ENCODE assay signal across 1 cellular context in the genomic region with DNA sequence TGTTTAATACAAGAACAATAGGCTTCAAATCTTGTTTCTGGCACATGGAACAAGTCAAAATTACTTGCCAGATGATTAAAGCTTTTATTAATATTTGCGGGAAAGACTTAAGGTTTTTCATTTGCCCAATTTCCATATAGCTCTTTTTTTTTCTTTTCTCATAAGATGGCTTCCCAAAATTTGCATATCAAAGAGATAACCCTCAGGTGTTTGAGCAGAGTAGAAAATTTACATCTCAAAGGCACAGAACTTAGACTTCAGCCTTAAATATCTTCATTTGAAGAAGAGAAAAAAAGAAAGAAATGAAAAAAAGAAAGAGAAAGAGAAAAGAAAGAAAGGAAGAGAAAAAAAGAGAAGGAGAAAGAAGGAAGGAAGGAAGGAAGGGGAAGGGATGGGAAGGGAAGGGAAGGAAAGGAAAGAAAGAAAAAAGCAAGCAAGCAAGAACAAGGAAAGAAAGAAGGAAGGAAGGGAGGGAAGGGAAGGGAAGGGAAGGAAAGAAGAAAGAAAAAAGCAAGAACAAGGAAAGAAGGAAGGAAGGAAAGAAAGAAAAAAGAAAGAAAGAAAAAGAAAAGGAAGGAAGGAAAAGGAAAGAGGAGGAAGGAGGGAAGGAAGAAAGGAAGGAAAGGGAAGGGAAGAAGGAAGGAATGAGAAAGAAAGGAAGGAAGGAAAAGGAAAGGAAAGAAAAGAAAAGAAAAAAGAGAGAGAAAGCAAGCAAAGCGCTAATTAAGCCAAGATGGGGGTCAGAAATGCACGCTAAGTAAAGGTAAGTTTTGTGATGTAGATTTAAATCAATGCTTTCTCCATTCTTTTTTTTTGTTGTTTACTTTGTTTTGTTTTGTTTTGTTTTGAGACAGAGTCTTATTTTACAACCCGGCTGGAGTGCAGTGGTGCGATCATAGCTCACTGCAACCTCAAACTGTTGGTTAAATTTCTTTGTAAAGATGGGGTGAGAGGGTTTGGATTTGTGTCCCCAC.
TF ChIP-seq lines count a peak whose summit lies in the region.

No MANE protein-coding gene starts in this region.

TF ChIP-seq in K562, 482 proteins besides CTCF, POLR2A, EP300 and RAD21 (continues in another document):
- TF ChIP-seq, protein P1, sequence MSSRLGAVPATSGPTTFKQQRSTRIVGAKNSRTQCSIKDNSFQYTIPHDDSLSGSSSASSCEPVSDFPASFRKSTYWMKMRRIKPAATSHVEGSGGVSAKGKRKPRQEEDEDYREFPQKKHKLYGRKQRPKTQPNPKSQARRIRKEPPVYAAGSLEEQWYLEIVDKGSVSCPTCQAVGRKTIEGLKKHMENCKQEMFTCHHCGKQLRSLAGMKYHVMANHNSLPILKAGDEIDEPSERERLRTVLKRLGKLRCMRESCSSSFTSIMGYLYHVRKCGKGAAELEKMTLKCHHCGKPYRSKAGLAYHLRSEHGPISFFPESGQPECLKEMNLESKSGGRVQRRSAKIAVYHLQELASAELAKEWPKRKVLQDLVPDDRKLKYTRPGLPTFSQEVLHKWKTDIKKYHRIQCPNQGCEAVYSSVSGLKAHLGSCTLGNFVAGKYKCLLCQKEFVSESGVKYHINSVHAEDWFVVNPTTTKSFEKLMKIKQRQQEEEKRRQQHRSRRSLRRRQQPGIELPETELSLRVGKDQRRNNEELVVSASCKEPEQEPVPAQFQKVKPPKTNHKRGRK (tag; IDR thresholded peaks at IDR 0.05): peak; percentile 100
- TF ChIP-seq NFRKB (IDR thresholded peaks at IDR 0.05; ENCODE audit: low read depth) (peak; percentile 26; the same call in 1 of the 2 replicates), TCF7 (IDR thresholded peaks at IDR 0.05; ENCODE audit: borderline replicate concordance) (no peak), HNRNPUL1 (IDR thresholded peaks at IDR 0.05; ENCODE audit: low read length) (no peak), NCOA4 (IDR thresholded peaks at IDR 0.05; ENCODE audit: partially characterized antibody) (peak; percentile 54), ZNF316 (IDR thresholded peaks at IDR 0.05) (peak; percentile 40; the same call in 1 of the 2 replicates), CC2D1A (IDR thresholded peaks at IDR 0.05) (peak; percentile 55), SMARCE1 (IDR thresholded peaks at IDR 0.05) (0 out of 2 replicates have a peak, but pooled peaks have one; percentile 12), THRAP3 (IDR thresholded peaks at IDR 0.05; ENCODE audit: borderline replicate concordance) (peak; percentile 88), SUPT5H (IDR thresholded peaks at IDR 0.05) (0 out of 2 replicates have a peak, but pooled peaks have one; percentile 5), CSDE1 (IDR thresholded peaks at IDR 0.05) (0 out of 4 replicates have a peak, but pooled peaks of 1 of the 2 experiments have one; percentile 67), ZNF589 (CRISPR knock-in tag; IDR thresholded peaks at IDR 0.05; ENCODE audit: low read depth) (no peak), DPF2 (IDR thresholded peaks at IDR 0.05) (peak; percentile 51), DNMT1 (IDR thresholded peaks at IDR 0.05) (peak; percentile 60; the same call in 1 of the 2 replicates), ELF4 (CRISPR knock-in tag; IDR thresholded peaks at IDR 0.05) (no peak), MTA2 (IDR thresholded peaks at IDR 0.05; ENCODE audit: low read depth) (peak; percentile 21; the same call in 1 of the 2 replicates), POLR2B (IDR thresholded peaks at IDR 0.05; ENCODE audit: low read depth, partially characterized antibody) (peak; percentile 30), C11orf30 (IDR thresholded peaks at IDR 0.05; ENCODE audit: low read depth) (no peak), BCOR (IDR thresholded peaks at IDR 0.05) (peak; percentile 39; the same call in 1 of the 2 replicates), MCM7 (IDR thresholded peaks at IDR 0.05) (0 out of 4 replicates have a peak, but pooled peaks of 1 of the 2 experiments have one; percentile 37), ASH1L (IDR thresholded peaks at IDR 0.05; ENCODE audit: borderline replicate concordance, low read depth, partially characterized antibody) (peak; percentile 65), ZNF24 (IDR thresholded peaks at IDR 0.05) (no peak), MIER1 (IDR thresholded peaks at IDR 0.05; ENCODE audit: low read depth) (peak; percentile 69), HLTF (IDR thresholded peaks at IDR 0.05) (peak; percentile 87), MTA1 (IDR thresholded peaks at IDR 0.05; ENCODE audit: borderline replicate concordance) (peak; percentile 86), HDAC8 (tag; IDR thresholded peaks at IDR 0.05) (no peak), ZC3H11A (IDR thresholded peaks at IDR 0.05; ENCODE audit: low read depth, low read length) (no peak), BRD9 (IDR thresholded peaks at IDR 0.05; ENCODE audit: low read depth, partially characterized antibody) (peak; percentile 70), HDAC1 (IDR thresholded peaks at IDR 0.05) (peak in 1 of 2 experiments; percentile 78; a peak in 2 of 4 replicates), TRIM24 (IDR thresholded peaks at IDR 0.05) (peak; percentile 33 to 57; a peak in 2 of 4 replicates), ARID1B (IDR thresholded peaks at IDR 0.05) (peak; percentile 51; the same call in 1 of the 2 replicates), ZC3H8 (IDR thresholded peaks at IDR 0.05) (peak; percentile 91)
- TF ChIP-seq, protein P2, sequence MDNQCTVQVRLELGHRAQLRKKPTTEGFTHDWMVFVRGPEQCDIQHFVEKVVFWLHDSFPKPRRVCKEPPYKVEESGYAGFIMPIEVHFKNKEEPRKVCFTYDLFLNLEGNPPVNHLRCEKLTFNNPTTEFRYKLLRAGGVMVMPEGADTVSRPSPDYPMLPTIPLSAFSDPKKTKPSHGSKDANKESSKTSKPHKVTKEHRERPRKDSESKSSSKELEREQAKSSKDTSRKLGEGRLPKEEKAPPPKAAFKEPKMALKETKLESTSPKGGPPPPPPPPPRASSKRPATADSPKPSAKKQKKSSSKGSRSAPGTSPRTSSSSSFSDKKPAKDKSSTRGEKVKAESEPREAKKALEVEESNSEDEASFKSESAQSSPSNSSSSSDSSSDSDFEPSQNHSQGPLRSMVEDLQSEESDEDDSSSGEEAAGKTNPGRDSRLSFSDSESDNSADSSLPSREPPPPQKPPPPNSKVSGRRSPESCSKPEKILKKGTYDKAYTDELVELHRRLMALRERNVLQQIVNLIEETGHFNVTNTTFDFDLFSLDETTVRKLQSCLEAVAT (IDR thresholded peaks at IDR 0.05): peak; percentile 76 to 84; a peak in 2 of 4 replicates
- TF ChIP-seq, protein P3, sequence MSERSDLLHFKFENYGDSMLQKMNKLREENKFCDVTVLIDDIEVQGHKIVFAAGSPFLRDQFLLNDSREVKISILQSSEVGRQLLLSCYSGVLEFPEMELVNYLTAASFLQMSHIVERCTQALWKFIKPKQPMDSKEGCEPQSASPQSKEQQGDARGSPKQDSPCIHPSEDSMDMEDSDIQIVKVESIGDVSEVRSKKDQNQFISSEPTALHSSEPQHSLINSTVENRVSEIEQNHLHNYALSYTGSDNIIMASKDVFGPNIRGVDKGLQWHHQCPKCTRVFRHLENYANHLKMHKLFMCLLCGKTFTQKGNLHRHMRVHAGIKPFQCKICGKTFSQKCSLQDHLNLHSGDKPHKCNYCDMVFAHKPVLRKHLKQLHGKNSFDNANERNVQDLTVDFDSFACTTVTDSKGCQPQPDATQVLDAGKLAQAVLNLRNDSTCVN (CRISPR knock-in tag; IDR thresholded peaks at IDR 0.05): peak; percentile 82; the same call in 1 of the 2 replicates
- TF ChIP-seq, protein P4, sequence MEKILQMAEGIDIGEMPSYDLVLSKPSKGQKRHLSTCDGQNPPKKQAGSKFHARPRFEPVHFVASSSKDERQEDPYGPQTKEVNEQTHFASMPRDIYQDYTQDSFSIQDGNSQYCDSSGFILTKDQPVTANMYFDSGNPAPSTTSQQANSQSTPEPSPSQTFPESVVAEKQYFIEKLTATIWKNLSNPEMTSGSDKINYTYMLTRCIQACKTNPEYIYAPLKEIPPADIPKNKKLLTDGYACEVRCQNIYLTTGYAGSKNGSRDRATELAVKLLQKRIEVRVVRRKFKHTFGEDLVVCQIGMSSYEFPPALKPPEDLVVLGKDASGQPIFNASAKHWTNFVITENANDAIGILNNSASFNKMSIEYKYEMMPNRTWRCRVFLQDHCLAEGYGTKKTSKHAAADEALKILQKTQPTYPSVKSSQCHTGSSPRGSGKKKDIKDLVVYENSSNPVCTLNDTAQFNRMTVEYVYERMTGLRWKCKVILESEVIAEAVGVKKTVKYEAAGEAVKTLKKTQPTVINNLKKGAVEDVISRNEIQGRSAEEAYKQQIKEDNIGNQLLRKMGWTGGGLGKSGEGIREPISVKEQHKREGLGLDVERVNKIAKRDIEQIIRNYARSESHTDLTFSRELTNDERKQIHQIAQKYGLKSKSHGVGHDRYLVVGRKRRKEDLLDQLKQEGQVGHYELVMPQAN (IDR thresholded peaks at IDR 0.05; ENCODE audit: borderline replicate concordance): peak; percentile 77
- TF ChIP-seq, protein P5, sequence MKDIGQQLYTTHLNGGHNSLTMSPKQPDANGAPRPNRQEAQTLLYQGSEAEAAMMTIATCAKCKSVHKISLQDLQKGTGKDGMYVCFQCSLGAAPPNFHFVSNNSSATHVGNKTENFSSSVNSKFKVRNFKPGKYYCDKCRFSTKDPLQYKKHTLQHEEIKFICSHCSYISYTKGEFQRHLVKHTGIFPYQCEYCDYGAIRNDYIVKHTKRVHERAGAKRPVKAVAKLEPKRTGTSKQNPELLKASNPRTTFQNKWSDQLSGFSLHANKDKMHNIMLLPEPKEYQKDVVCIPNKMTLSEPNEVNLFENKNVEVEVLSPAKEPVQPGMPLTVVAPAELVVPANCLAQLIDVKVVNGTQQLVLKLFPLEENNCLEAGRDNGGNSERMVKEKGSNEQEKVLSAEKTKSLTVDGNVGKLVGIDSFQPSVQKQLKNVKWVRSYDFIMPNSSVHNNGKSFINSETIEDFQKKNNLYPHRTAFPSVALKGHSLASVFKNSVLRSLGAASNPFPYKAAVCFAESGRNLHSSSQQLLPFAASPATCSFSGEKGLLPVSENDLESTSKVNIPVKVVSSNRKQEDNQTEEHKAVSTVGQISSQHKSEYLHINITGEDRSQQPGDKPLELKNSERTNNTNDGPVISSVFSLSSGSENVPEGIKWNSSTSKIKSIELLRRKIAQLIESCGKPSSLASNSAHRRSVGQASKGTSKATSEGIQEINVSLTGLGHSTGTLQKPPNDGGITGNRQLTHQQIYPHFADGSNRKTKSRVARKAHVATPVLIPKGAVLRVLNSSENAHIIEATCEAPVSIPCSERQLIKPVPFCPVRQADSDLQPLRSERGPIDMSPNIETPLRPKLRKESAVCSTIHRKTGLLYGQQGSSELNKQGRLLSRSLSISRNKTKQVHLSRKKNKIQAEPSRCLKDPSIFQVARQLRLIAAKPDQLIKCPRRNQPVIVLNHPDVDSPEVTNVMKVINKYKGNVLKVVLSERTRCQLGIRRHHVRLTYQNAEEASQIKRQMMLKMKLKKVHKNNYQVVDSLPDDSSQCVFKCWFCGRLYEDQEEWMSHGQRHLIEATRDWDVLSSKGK (CRISPR knock-in tag; IDR thresholded peaks at IDR 0.05): no peak
- TF ChIP-seq, protein P6, sequence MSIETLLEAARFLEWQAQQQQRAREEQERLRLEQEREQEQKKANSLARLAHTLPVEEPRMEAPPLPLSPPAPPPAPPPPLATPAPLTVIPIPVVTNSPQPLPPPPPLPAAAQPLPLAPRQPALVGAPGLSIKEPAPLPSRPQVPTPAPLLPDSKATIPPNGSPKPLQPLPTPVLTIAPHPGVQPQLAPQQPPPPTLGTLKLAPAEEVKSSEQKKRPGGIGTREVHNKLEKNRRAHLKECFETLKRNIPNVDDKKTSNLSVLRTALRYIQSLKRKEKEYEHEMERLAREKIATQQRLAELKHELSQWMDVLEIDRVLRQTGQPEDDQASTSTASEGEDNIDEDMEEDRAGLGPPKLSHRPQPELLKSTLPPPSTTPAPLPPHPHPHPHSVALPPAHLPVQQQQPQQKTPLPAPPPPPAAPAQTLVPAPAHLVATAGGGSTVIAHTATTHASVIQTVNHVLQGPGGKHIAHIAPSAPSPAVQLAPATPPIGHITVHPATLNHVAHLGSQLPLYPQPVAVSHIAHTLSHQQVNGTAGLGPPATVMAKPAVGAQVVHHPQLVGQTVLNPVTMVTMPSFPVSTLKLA (conservative IDR thresholded peaks at IDR 0.05): 0 out of 4 replicates have a peak, but pooled peaks of 1 of the 2 experiments have one; percentile 11
